Comparison of ENCODE assay signal across 18 cellular contexts in the genomic region with DNA sequence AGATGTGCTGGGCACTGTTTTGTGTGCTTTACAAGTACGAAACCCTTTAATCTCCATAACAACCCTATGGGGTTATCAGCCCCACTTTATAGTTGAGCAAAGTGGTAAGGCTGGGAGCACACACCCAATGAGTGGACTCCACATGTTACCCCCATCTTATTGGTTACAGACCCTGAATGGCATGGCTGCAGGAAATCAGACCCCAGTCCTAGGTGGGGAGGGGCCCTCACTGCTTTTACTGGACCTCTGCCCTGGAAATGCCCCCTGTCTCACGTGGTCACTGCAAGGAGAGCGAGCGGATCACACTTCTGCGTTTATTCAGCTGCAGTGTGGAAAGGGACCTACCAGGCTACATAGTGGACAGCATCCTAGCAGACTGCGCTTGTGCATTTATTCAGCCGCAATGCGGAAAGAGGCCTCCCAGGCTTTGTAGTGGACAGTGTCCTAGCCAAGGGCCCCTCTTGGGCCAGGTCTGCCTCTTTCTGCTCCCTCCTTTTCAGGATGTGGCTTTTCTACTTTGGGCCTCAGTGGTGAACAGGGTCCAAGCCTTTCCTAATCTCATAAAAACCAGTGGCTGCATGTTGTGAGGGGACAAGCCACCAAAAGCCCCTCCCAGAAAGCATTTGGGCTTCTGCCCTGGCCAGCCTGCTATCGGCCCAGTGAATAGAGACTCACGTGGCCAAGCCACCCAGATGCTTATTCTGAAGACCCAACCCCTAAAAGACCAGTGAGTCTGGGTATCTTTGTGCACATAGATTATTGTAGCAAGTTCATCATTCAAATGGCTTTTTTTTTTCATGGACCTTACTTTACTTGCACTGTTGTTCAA.
DNase-seq lines count a peak whose midpoint lies in the region; ATAC-seq and TF ChIP-seq lines count a peak whose summit lies in the region.
"Had no signal": no experiment of that assay in that cellular context is flagged by ENCODE, and none has a peak within 500 bp of the region (broad histone marks: within the 10 kb centered on the region; RNA-seq: fewer than 3 reads in every experiment).

No MANE protein-coding gene starts in this region.

- intact Hi-C loops in Right ventricle myocardium inferior (cut with DNase I) (no loop called here), esophagus muscularis mucosa (cut with DNase I) (no loop called here), vagina (cut with DNase I) (no loop called here)

- no peak overlapping the region for H2AK5ac ChIP-seq in neuronal stem cell (ENCODE audit: low read depth, low read length)

- no peak overlapping the region for H4K8ac ChIP-seq in neuronal stem cell (ENCODE audit: low read depth, low read length)

- H2BK120ac ChIP-seq in neuronal stem cell (ENCODE audit: low read depth, low read length), result no peak overlapping the region

- no peak overlapping the region for H3K23ac ChIP-seq in neuronal stem cell (ENCODE audit: low read depth, low read length, poor library complexity)

- H3K27ac ChIP-seq in right atrium auricular region (no peak overlapping the region), esophagus muscularis mucosa (replicated peaks in 1 of 4) (no peak overlapping the region), neuronal stem cell (replicated peaks; ENCODE audit: low read length) (no peak overlapping the region), vagina (no peak overlapping the region), smooth muscle cell (ENCODE audit: low read depth) (no peak overlapping the region)

- H3K79me2 ChIP-seq in smooth muscle cell (ENCODE audit: low read depth), result no peaks in the 10 kb centered on the region

- DNase-seq in right atrium auricular region (ENCODE audit: low spot score) (peak; percentile 48), Right ventricle myocardium inferior (ENCODE audit: missing footprints) (no peak), esophagus muscularis mucosa (ENCODE audit: extremely low spot score) (peak; percentile 87), neuronal stem cell (ENCODE audit: low spot score) (no peak), vagina (ENCODE audit: extremely low spot score in 2 of 2) (peak; percentile 61 to 62), NAMALWA (ENCODE audit: low spot score) (no peak), smooth muscle cell (lab: John Stamatoyannopoulos, UW; ENCODE audit: unreplicated experiment) (no peak)
- no peak for DNase-seq in stimulated activated naive CD8-positive, alpha-beta T cell treated with anti-CD3 and anti-CD28 coated beads, Interleukin-15, Interleukin-2, amounts not matched to agents 100 U/mL and 50 U/mL, for 24 hours
- DNase-seq: C1 segment of cervical spinal cord; Calu3; CD4-positive, alpha-beta memory T cell; COR-L47; DMS53; DMS79 treated with DMSO at 0.1 percent for 48 hours; GF-D8; H9 had no signal

- no peaks in the 10 kb centered on the region for H3K9me3 ChIP-seq in right atrium auricular region
- no peaks in the 10 kb centered on the region for H3K9me3 ChIP-seq in esophagus muscularis mucosa
- peaks cover 0 to 6% of the 10 kb centered on the region in 2 donors for H3K9me3 ChIP-seq in neuronal stem cell (replicated peaks in 1 of 2; ENCODE audit: control insufficient read depth in 2 of 2, insufficient read depth in 1 of 2, low read depth in 1 of 2, low read length in 2 of 2)
- H3K9me3 ChIP-seq in vagina, result no peaks in the 10 kb centered on the region
- no peaks in the 10 kb centered on the region for H3K9me3 ChIP-seq in smooth muscle cell (replicated peaks; ENCODE audit: low read depth)

- no peak overlapping the region for H2BK5ac ChIP-seq in neuronal stem cell (ENCODE audit: low read length)

- TF ChIP-seq POLR2A in esophagus muscularis mucosa (IDR thresholded peaks at IDR 0.05; ENCODE audit: low read depth) (no peak), vagina (IDR thresholded peaks at IDR 0.05) (no peak)

- H3K9ac ChIP-seq in neuronal stem cell (ENCODE audit: low read depth, low read length, poor library complexity) (no peak overlapping the region), smooth muscle cell (ENCODE audit: low read depth) (no peak overlapping the region)

- no peaks in the 10 kb centered on the region for H3K79me1 ChIP-seq in neuronal stem cell (ENCODE audit: low read depth, low read length)

- TF ChIP-seq CTCF in right atrium auricular region (IDR thresholded peaks at IDR 0.05) (no peak), esophagus muscularis mucosa (IDR thresholded peaks at IDR 0.05) (no peak), vagina (IDR thresholded peaks at IDR 0.05) (no peak), smooth muscle cell (IDR thresholded peaks at IDR 0.05; ENCODE audit: borderline replicate concordance, insufficient read depth, poor library complexity, severe bottlenecking) (no peak)

- H3K4me2 ChIP-seq in neuronal stem cell (ENCODE audit: insufficient read depth, low read length, poor library complexity, severe bottlenecking) (no peak overlapping the region), smooth muscle cell (no peak overlapping the region)
- H3K4me2 ChIP-seq: GM23338 had no signal

- 77% methylated on average over 6 of the region's 10 CpGs for WGBS in esophagus muscularis mucosa
- WGBS in neuronal stem cell (ENCODE audit: extremely low coverage in 2 of 2, insufficient read length in 2 of 2, insufficient replicate concordance in 1 of 2), 2 donors, result no CpG with 5 or more reads among the region's 10 CpGs
- WGBS in smooth muscle cell (ENCODE audit: low lambda C conversion rate), result 88% methylated on average over 10 of the region's 10 CpGs

- H3K27me3 ChIP-seq in right atrium auricular region (no peaks in the 10 kb centered on the region), esophagus muscularis mucosa (peaks cover 0 to 3% (median 0%) of the 10 kb centered on the region in 4 donors), neuronal stem cell (ENCODE audit: control insufficient read depth in 3 of 3, insufficient read depth in 3 of 3, low read depth in 1 of 3, low read length in 3 of 3) (peaks cover 0 to 5% (median 0%) of the 10 kb centered on the region in 3 experiments), vagina (no peaks in the 10 kb centered on the region), smooth muscle cell (ENCODE audit: low read depth) (no peaks in the 10 kb centered on the region)

- TF ChIP-seq EP300 in esophagus muscularis mucosa (IDR thresholded peaks at IDR 0.05), result no peak

- ATAC-seq in Right ventricle myocardium inferior, result no peak
- no peak for ATAC-seq in stimulated activated naive CD8-positive, alpha-beta T cell treated with anti-CD3 and anti-CD28 coated beads, Interleukin-15, Interleukin-2, amounts not matched to agents 100 U/mL and 50 U/mL, for 24 hours
- ATAC-seq: GM23338, HCT116 had no signal

- no peaks in the 10 kb centered on the region for H3F3A ChIP-seq in smooth muscle cell (ENCODE audit: low read depth)

- H3K4ac ChIP-seq in neuronal stem cell (ENCODE audit: low read length), result no peak overlapping the region

- H3K36me3 ChIP-seq in right atrium auricular region, result no peaks in the 10 kb centered on the region
- no peaks in the 10 kb centered on the region for H3K36me3 ChIP-seq in esophagus muscularis mucosa
- peaks cover 0 to 6% of the 10 kb centered on the region in 2 donors for H3K36me3 ChIP-seq in neuronal stem cell (replicated peaks in 1 of 2; ENCODE audit: control insufficient read depth in 2 of 2, insufficient read depth in 2 of 2, low read length in 2 of 2)
- H3K36me3 ChIP-seq in vagina, result no peaks in the 10 kb centered on the region
- no peaks in the 10 kb centered on the region for H3K36me3 ChIP-seq in smooth muscle cell (ENCODE audit: low read depth)

- H2BK12ac ChIP-seq in neuronal stem cell (ENCODE audit: low read length), result no peak overlapping the region

- H2AFZ ChIP-seq in neuronal stem cell (ENCODE audit: low read length) (no peak overlapping the region), smooth muscle cell (ENCODE audit: low read depth) (no peak overlapping the region)
- H2AFZ ChIP-seq: GM23338 had no signal

- H4K91ac ChIP-seq in neuronal stem cell (ENCODE audit: low read depth, low read length, poor library complexity), result no peak overlapping the region

- peak overlapping the region; percentile 83 for H3K14ac ChIP-seq in neuronal stem cell (ENCODE audit: low read length)

- H2BK15ac ChIP-seq in neuronal stem cell (ENCODE audit: low read length), result no peak overlapping the region

- no peaks in the 10 kb centered on the region for H3K4me1 ChIP-seq in right atrium auricular region
- H3K4me1 ChIP-seq in esophagus muscularis mucosa, result no peaks in the 10 kb centered on the region
- H3K4me1 ChIP-seq in neuronal stem cell (ENCODE audit: control insufficient read depth in 2 of 2, insufficient read depth in 1 of 2, low read depth in 1 of 2, low read length in 2 of 2), result peaks cover 0 to 5% of the 10 kb centered on the region in 2 donors
- no peaks in the 10 kb centered on the region for H3K4me1 ChIP-seq in vagina
- no peaks in the 10 kb centered on the region for H3K4me1 ChIP-seq in smooth muscle cell (ENCODE audit: low read depth)

- H3K4me3 ChIP-seq in right atrium auricular region, result no peak overlapping the region
- no peak overlapping the region for H3K4me3 ChIP-seq in esophagus muscularis mucosa
- H3K4me3 ChIP-seq in neuronal stem cell (ENCODE audit: low read length in 2 of 2), result no peak overlapping the region
- no peak overlapping the region for H3K4me3 ChIP-seq in vagina
- no peak overlapping the region for H3K4me3 ChIP-seq in smooth muscle cell
- H3K4me3 ChIP-seq: GM23338 had no signal

- H4K20me1 ChIP-seq in smooth muscle cell (ENCODE audit: low read depth), result no peaks in the 10 kb centered on the region

- no peak overlapping the region for H3K18ac ChIP-seq in neuronal stem cell (ENCODE audit: low read length)

Comparison
In these comparisons a context has a peak if more than half of its experiments do, and no peak if none do; other contexts are left out.
1. DNase-seq: peak in right atrium auricular region (single experiment), esophagus muscularis mucosa (single experiment) and vagina (2 of 2); none in Right ventricle myocardium inferior (single experiment), neuronal stem cell (single experiment), stimulated activated naive CD8-positive, alpha-beta T cell treated with anti-CD3 and anti-CD28 coated beads, Interleukin-15, Interleukin-2, amounts not matched to agents 100 U/mL and 50 U/mL, for 24 hours (single experiment), NAMALWA (single experiment) and smooth muscle cell (single experiment).